ENCODE assay signal across 17 cellular contexts in the genomic region with DNA sequence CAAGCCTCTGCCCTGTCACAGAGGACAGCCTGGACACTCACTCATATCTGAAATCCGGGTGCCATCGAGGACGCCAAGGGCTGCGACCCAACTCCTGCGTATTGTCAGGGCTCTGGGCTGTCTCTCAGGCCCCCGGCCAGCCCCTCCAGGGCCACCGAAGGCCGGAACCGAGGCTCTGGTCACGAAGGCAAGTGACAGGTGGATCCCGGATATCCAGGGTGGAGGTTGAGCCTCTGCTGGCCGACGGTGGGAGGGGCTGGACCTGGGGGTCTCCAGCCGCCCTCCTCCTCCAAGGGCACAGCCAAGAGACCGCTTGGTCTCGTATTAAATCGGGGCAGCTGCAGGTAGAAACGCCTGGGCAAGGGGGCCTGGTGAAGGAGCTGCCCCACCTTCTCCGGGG. TPM values are rescaled to one million over a fixed set of nuclear protein-coding genes. Genes with fewer than 3 reads are reported as not detected.
DNase-seq lines count a peak whose midpoint lies in the region; ATAC-seq and TF ChIP-seq lines count a peak whose summit lies in the region.
"Had no signal": no experiment of that assay in that cellular context is flagged by ENCODE, and none has a peak within 500 bp of the region (broad histone marks: within the 10 kb centered on the region; RNA-seq: fewer than 3 reads in every experiment).

No MANE protein-coding gene starts in this region.

- no peaks in the 10 kb centered on the region for H3K27me3 Mint-ChIP-seq in CD8-positive, alpha-beta T cell (ENCODE audit: low read depth)
- peaks cover 9% of the 10 kb centered on the region for H3K27me3 Mint-ChIP-seq in glutamatergic neuron (ENCODE audit: unreplicated experiment)

- H3K9ac ChIP-seq in trophoblast cell (ENCODE audit: low read length): no peak overlapping the region
- H3K9ac ChIP-seq: SK-N-SH had no signal

- intact Hi-C loops in CD8-positive, alpha-beta T cell (cut with DNase I, micrococcal nuclease): no loop called here

- no peak overlapping the region for H2BK12ac ChIP-seq in trophoblast cell (ENCODE audit: low read length)

- peaks cover 21% of the 10 kb centered on the region for H3K36me3 ChIP-seq in CD8-positive, alpha-beta T cell (ENCODE audit: insufficient read depth, low read length)
- peaks cover 51 to 66% of the 10 kb centered on the region in 2 experiments for H3K36me3 ChIP-seq in trophoblast cell (ENCODE audit: control insufficient read depth in 1 of 2, insufficient read depth in 2 of 2, low read length in 2 of 2)

- peaks cover 50% of the 10 kb centered on the region for H3K4me1 Mint-ChIP-seq in CD8-positive, alpha-beta T cell (ENCODE audit: low read depth)
- peaks cover 16% of the 10 kb centered on the region for H3K4me1 Mint-ChIP-seq in glutamatergic neuron (ENCODE audit: low read depth, unreplicated experiment)

- H3K18ac ChIP-seq in trophoblast cell (ENCODE audit: low read length): peak overlapping the region; percentile 14

- no peak for DNase-seq in CD8-positive, alpha-beta T cell
- DNase-seq in RWPE1 (ENCODE audit: low spot score) (no peak), glutamatergic neuron (no peak), trophoblast cell (no peak), RKO (ENCODE audit: low spot score) (no peak), NAMALWA (ENCODE audit: low spot score) (no peak), NCI-H1417 treated with DMSO at 0.1 percent for 48 hours (lab: John Stamatoyannopoulos, UW) (no peak), DMS53 (lab: John Stamatoyannopoulos, UW) (no peak)
- DNase-seq: GF-D8, KG1, NCI-H1092, NCI-H187, PC-9, SK-N-SH had no signal

- H4K91ac ChIP-seq in trophoblast cell (ENCODE audit: low read depth, low read length): no peak overlapping the region

- H3K4me3 Mint-ChIP-seq in CD8-positive, alpha-beta T cell: peak overlapping the region; percentile 3
- no peak overlapping the region for H3K4me3 Mint-ChIP-seq in glutamatergic neuron (ENCODE audit: unreplicated experiment)

- no peak overlapping the region for H3K4me3 ChIP-seq in CD8-positive, alpha-beta T cell (ENCODE audit: low read depth, low read length)
- no peak overlapping the region for H3K4me3 ChIP-seq in trophoblast cell (ENCODE audit: low read depth, low read length)
- H3K4me3 ChIP-seq: PC-9 had no signal

- H3K79me1 ChIP-seq in trophoblast cell (ENCODE audit: low read length): peaks cover 5% of the 10 kb centered on the region

- POLR2A ChIA-PET in CD8-positive, alpha-beta T cell (lab: Charles Lee): no interaction called here
- POLR2A ChIA-PET in RWPE1 (lab: Yijun Ruan, JAX; ENCODE audit: low non-redundant PET): no interaction called here

- no peaks in the 10 kb centered on the region for H3K9me3 Mint-ChIP-seq in CD8-positive, alpha-beta T cell
- peaks cover 5% of the 10 kb centered on the region for H3K9me3 Mint-ChIP-seq in glutamatergic neuron (ENCODE audit: unreplicated experiment)

- no peak overlapping the region for H3K14ac ChIP-seq in trophoblast cell (ENCODE audit: low read length)

- no peak overlapping the region for H4K8ac ChIP-seq in trophoblast cell (ENCODE audit: low read depth, low read length)

- H3K27ac Mint-ChIP-seq in CD8-positive, alpha-beta T cell: peak overlapping the region; percentile 99
- H3K27ac Mint-ChIP-seq in glutamatergic neuron (ENCODE audit: unreplicated experiment): peak overlapping the region; percentile 12

- peaks cover 52% of the 10 kb centered on the region for H3K36me3 Mint-ChIP-seq in CD8-positive, alpha-beta T cell
- H3K36me3 Mint-ChIP-seq in glutamatergic neuron (ENCODE audit: unreplicated experiment): no peaks in the 10 kb centered on the region

- no peak overlapping the region for H2BK5ac ChIP-seq in trophoblast cell (ENCODE audit: low read depth, low read length, poor library complexity)

- H3K9me3 ChIP-seq in CD8-positive, alpha-beta T cell (ENCODE audit: low read length): no peaks in the 10 kb centered on the region
- peaks cover 2% of the 10 kb centered on the region for H3K9me3 ChIP-seq in trophoblast cell (ENCODE audit: insufficient read depth, low read depth, low read length)
- H3K9me3 ChIP-seq: SK-N-SH had no signal

- peaks cover 71% of the 10 kb centered on the region for H3K4me1 ChIP-seq in CD8-positive, alpha-beta T cell (ENCODE audit: insufficient read depth, low read length)
- H3K4me1 ChIP-seq in trophoblast cell (ENCODE audit: control insufficient read depth in 1 of 2, insufficient read depth in 2 of 2, low read length in 2 of 2): peaks cover 7 to 10% of the 10 kb centered on the region in 2 experiments

- no CpG with 5 or more reads among the region's 19 CpGs for WGBS in trophoblast cell (ENCODE audit: extremely low coverage, insufficient coverage, insufficient read length)

- CTCF ChIA-PET in CD8-positive, alpha-beta T cell (lab: Charles Lee): no interaction called here
- CTCF ChIA-PET in RWPE1 (lab: Yijun Ruan, JAX): no interaction called here

- H2AFZ ChIP-seq in trophoblast cell (ENCODE audit: insufficient read depth, low read length, poor library complexity): no peak overlapping the region
- H2AFZ ChIP-seq: PC-9 had no signal

- no peak overlapping the region for H4K12ac ChIP-seq in trophoblast cell (ENCODE audit: low read depth, low read length)

- peaks cover 64% of the 10 kb centered on the region for H3K79me2 ChIP-seq in trophoblast cell (ENCODE audit: control insufficient read depth, insufficient read depth, low read length, poor library complexity)

- no peak overlapping the region for H3K4me2 ChIP-seq in trophoblast cell (ENCODE audit: low read length)
- H3K4me2 ChIP-seq: PC-9, SK-N-SH had no signal

- H2BK120ac ChIP-seq in trophoblast cell (ENCODE audit: insufficient read depth, low read length, poor library complexity): no peak overlapping the region

- H3K23ac ChIP-seq in trophoblast cell (ENCODE audit: low read length): no peak overlapping the region

- H3K4ac ChIP-seq in trophoblast cell (ENCODE audit: low read depth, low read length): peak overlapping the region; percentile 99

- H3K27me3 ChIP-seq in CD8-positive, alpha-beta T cell (ENCODE audit: insufficient read depth, low read length): no peaks in the 10 kb centered on the region
- H3K27me3 ChIP-seq in trophoblast cell (ENCODE audit: insufficient read depth, low read length): no peaks in the 10 kb centered on the region

- no peak for TF ChIP-seq CTCF in CD8-positive, alpha-beta T cell (IDR thresholded peaks at IDR 0.05)
- TF ChIP-seq CTCF in RWPE1 (conservative IDR thresholded peaks at IDR 0.05; ENCODE audit: low read depth): no peak
- no peak for TF ChIP-seq CTCF in glutamatergic neuron (IDR thresholded peaks at IDR 0.05; ENCODE audit: partially characterized antibody, unreplicated experiment)

- no peak overlapping the region for H3K27ac ChIP-seq in CD8-positive, alpha-beta T cell (ENCODE audit: low read depth, low read length)
- H3K27ac ChIP-seq in RWPE1: peak overlapping the region; percentile 99
- H3K27ac ChIP-seq in trophoblast cell (ENCODE audit: low read depth, low read length): no peak overlapping the region
- H3K27ac ChIP-seq: HL-60, PC-9 had no signal

- ATAC-seq in CD8-positive, alpha-beta T cell: no peak
- ATAC-seq: Right ventricle myocardium inferior had no signal

- H2AK5ac ChIP-seq in trophoblast cell (ENCODE audit: low read length): no peak overlapping the region

RNA-seq across cellular contexts. Expression of a gene that starts 5.4 kb away (rescaled TPM):
- total RNA-seq in CD8-positive, alpha-beta T cell: 100 to 1,000 TPM in 1 of 2 experiments, 10 to 100 TPM in 1; 99.7 to 107 TPM
- 51.7 TPM for total RNA-seq in glutamatergic neuron (ENCODE audit: unreplicated experiment)
- polyA plus RNA-seq in trophoblast cell (2013): 70.7 and 73.5 TPM in 2 replicates

RNA-seq across cellular contexts. Expression of a gene that starts 17.9 kb away (rescaled TPM):
- total RNA-seq in CD8-positive, alpha-beta T cell: under 1 TPM; 0.65 to 0.97 TPM
- 1.5 TPM for total RNA-seq in glutamatergic neuron (ENCODE audit: unreplicated experiment)
- 0.47 and 0.48 TPM in 2 replicates for polyA plus RNA-seq in trophoblast cell (2013)
- total RNA-seq: M059J, PC-9, Right ventricle myocardium inferior had no signal

RNA-seq across cellular contexts. Expression of a gene that starts 18.6 kb away (rescaled TPM):
- total RNA-seq in CD8-positive, alpha-beta T cell: 1 to 10 TPM; 1.8 to 2.4 TPM
- total RNA-seq in glutamatergic neuron (ENCODE audit: unreplicated experiment): 10.7 TPM
- polyA plus RNA-seq in trophoblast cell (2013): 15.0 and 16.0 TPM in 2 replicates

RNA-seq across cellular contexts. Expression of a gene that starts 24.3 kb away (rescaled TPM):
- 10 to 100 TPM; 48.6 to 53.7 TPM for total RNA-seq in CD8-positive, alpha-beta T cell
- 79.9 TPM for total RNA-seq in glutamatergic neuron (ENCODE audit: unreplicated experiment)
- polyA plus RNA-seq in trophoblast cell (2013): 35.6 and 40.7 TPM in 2 replicates

RNA-seq across cellular contexts. Expression of a gene that starts 37.6 kb away (rescaled TPM):
- total RNA-seq in CD8-positive, alpha-beta T cell: not detected
- total RNA-seq in glutamatergic neuron (ENCODE audit: unreplicated experiment): 0.78 TPM
- polyA plus RNA-seq in trophoblast cell (2013): 0.04 TPM in 1 of 2 replicates, not detected in the other
- total RNA-seq: M059J, PC-9, Right ventricle myocardium inferior had no signal
- polyA plus RNA-seq: SK-N-SH had no signal
